8 cellular contexts compared by ENCODE assay signal in genomic region chr17:77247048-77247541, GRCh38.
DNase-seq lines count a peak whose midpoint lies in the region; ATAC-seq and TF ChIP-seq lines count a peak whose summit lies in the region.

No MANE protein-coding gene starts in this region.

- H3K27ac ChIP-seq in DND-41 (ENCODE audit: low read length) (no peak overlapping the region), VCaP (peak overlapping the region; percentile 75; the same call in 1 of the 2 replicates), skin epidermis (peak overlapping the region in 19 of 21 experiments; percentile 12 to 77 (median 45))

- peaks cover 6% of the 10 kb centered on the region for H3K27me3 ChIP-seq in DND-41 (ENCODE audit: insufficient read depth, low read length, poor library complexity)

- H3K9ac ChIP-seq in DND-41 (ENCODE audit: low read depth, low read length) = no peak overlapping the region; the same call in 1 of the 2 replicates

- in situ Hi-C loops in T47D (cut with HindIII; ENCODE audit: low pct_unique_long_range_greater_than_20kb, low sequenced_read_pairs) = no loop called here

- peak; percentile 84 for DNase-seq in DND-41
- DNase-seq in NCI-H2171 treated with DMSO at 0.1 percent for 48 hours (lab: John Stamatoyannopoulos, UW) = peak; percentile 68
- DNase-seq in T47D (ENCODE audit: low read depth in 1 of 2, low spot score in 1 of 2) = peak; percentile 68 to 75
- DNase-seq in iPS-NIHi11 (ENCODE audit: low spot score) = peak; percentile 93
- no peak for DNase-seq in amniotic stem cell (lab: John Stamatoyannopoulos, UW)

- peak overlapping the region in 1 of 2 experiments; percentile 37; a peak in 1 of 4 replicates for H3K4me3 ChIP-seq in DND-41 (ENCODE audit: low read depth in 1 of 2, low read length in 2 of 2)
- peak overlapping the region; percentile 33 to 50 (median 41) for H3K4me3 ChIP-seq in skin epidermis

- H3K9me3 ChIP-seq in DND-41 (ENCODE audit: insufficient read depth, low read length, severe bottlenecking) = no peaks in the 10 kb centered on the region

- H4K20me1 ChIP-seq in DND-41 (ENCODE audit: insufficient read depth, low read length) = no peaks in the 10 kb centered on the region

- peak; percentile 97 for ATAC-seq in DND-41 (ENCODE audit: insufficient read depth, low read depth)
- peak; percentile 54 for ATAC-seq in HG02840 (IDR thresholded peaks at IDR 0.05; ENCODE audit: low FRiP score, unreplicated experiment)

- H3K36me3 ChIP-seq in DND-41 (ENCODE audit: insufficient read depth, low read length) = no peaks in the 10 kb centered on the region

- peak; percentile 94 for TF ChIP-seq CTCF in DND-41 (IDR thresholded peaks at IDR 0.05; ENCODE audit: borderline replicate concordance, extremely low read depth, low read length, poor library complexity, severe bottlenecking)
- peak; percentile 99 for TF ChIP-seq CTCF in VCaP (conservative IDR thresholded peaks at IDR 0.05)

- no peaks in the 10 kb centered on the region for H3K79me2 ChIP-seq in DND-41 (ENCODE audit: insufficient read depth, low read length)

- peak overlapping the region; percentile 61 for H2AFZ ChIP-seq in DND-41 (ENCODE audit: low read depth, low read length)

- peak overlapping the region; percentile 66 for H3K4me2 ChIP-seq in DND-41 (ENCODE audit: insufficient read depth, low read length)

- H3K4me1 ChIP-seq in DND-41 (ENCODE audit: insufficient read depth, low read length) = peaks cover 10% of the 10 kb centered on the region
